In the genomic region with DNA sequence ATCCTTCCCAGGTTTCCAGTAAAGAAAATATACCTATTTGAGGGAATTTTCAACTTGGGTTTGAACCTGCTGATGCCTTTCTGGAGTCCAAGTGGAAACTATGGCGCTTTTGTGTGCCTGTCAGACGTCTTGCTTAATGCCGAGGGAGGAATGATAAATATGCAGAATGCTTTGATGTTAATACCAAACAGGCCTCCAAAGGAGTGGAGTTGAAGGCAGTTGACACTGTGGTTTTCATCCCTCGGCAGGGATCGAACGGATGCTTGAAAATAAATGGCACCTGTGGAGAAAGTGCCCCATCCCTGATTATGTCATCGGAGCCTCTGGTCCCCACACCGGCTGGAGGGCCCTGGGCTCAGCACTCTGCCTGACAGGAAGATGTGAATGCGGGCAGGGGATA, we compare ENCODE assay signal across 24 cellular contexts.
DNase-seq lines count a peak whose midpoint lies in the region; ATAC-seq and TF ChIP-seq lines count a peak whose summit lies in the region.
"Had no signal": no experiment of that assay in that cellular context is flagged by ENCODE, and none has a peak within 500 bp of the region (broad histone marks: within the 10 kb centered on the region; RNA-seq: fewer than 3 reads in every experiment).

No MANE protein-coding gene starts in this region.

- TF ChIP-seq CTCF in HCT116 (IDR thresholded peaks at IDR 0.05 in 2 of 3, conservative IDR thresholded peaks at IDR 0.05 in 1 of 3; ENCODE audit: borderline replicate concordance in 1 of 3, insufficient read depth in 1 of 3, low read depth in 2 of 3, low read length in 2 of 3) (no peak), type B pancreatic cell (conservative IDR thresholded peaks at IDR 0.05) (no peak)

- H2AFZ ChIP-seq in HCT116 (ENCODE audit: low read depth, low read length, poor library complexity, severe bottlenecking), result no peak overlapping the region
- H2AFZ ChIP-seq: GM23248 had no signal

- no peaks in the 10 kb centered on the region for H3K79me2 ChIP-seq in HCT116 (ENCODE audit: insufficient read depth, low read length)

- no peaks in the 10 kb centered on the region for H3K4me1 Mint-ChIP-seq in activated CD8-positive, alpha-beta memory T cell treated with anti-CD3 and anti-CD28 coated beads, Interleukin-2, amount 10 ng/mL, durations not matched to agents 7 days and 5 days
- peaks cover 14% of the 10 kb centered on the region for H3K4me1 Mint-ChIP-seq in type B pancreatic cell (ENCODE audit: unreplicated experiment)
- H3K4me1 Mint-ChIP-seq in T-helper 2 cell treated with Interferon-gamma antibody and Interleukin-4, amounts not matched to agents 5 μg/mL and 100 μg/mL, for 36 hours (ENCODE audit: low read depth), result no peaks in the 10 kb centered on the region
- H3K4me1 Mint-ChIP-seq: CD8-positive, alpha-beta memory T cell had no signal

- H3K4me2 ChIP-seq in HCT116 (ENCODE audit: low read length), result no peak overlapping the region
- H3K4me2 ChIP-seq: KMS-11 had no signal

- no peak overlapping the region for H3K27ac ChIP-seq in HCT116 (ENCODE audit: low read depth, low read length)
- H3K27ac ChIP-seq: C4-2B, GM23248, KMS-11, Peyer's patch had no signal

- H3K4me3 ChIP-seq in HCT116 (replicated peaks in 1 of 2; ENCODE audit: low read depth in 1 of 2, low read length in 2 of 2), result no peak overlapping the region
- H3K4me3 ChIP-seq: GM23248, Peyer's patch had no signal

- H3K9me2 ChIP-seq in HCT116 (ENCODE audit: insufficient read depth), result no peaks in the 10 kb centered on the region

- H3K9ac ChIP-seq in HCT116 (ENCODE audit: low read length), result no peak overlapping the region
- H3K9ac ChIP-seq: GM23248, KMS-11 had no signal

- no peak overlapping the region for H3K27ac Mint-ChIP-seq in activated CD8-positive, alpha-beta memory T cell treated with anti-CD3 and anti-CD28 coated beads, Interleukin-2, amount 10 ng/mL, durations not matched to agents 7 days and 5 days
- no peak overlapping the region for H3K27ac Mint-ChIP-seq in type B pancreatic cell
- H3K27ac Mint-ChIP-seq in T-helper 2 cell treated with Interferon-gamma antibody and Interleukin-4, amounts not matched to agents 5 μg/mL and 100 μg/mL, for 36 hours, result no peak overlapping the region
- H3K27ac Mint-ChIP-seq: H9 had no signal

- DNase-seq in activated CD8-positive, alpha-beta memory T cell treated with anti-CD3 and anti-CD28 coated beads, Interleukin-2, amount 10 ng/mL, durations not matched to agents 7 days and 5 days, result peak; percentile 22
- no peak for DNase-seq in activated CD8-positive, alpha-beta memory T cell treated with anti-CD3 and anti-CD28 coated beads, Interleukin-2, amount 50 U/mL, for 4 hours
- DNase-seq in HCT116 (ENCODE audit: low read depth, low spot score), result no peak
- DNase-seq in ecto neural progenitor cell (ENCODE audit: low spot score), result peak; percentile 41
- DNase-seq in type B pancreatic cell (ENCODE audit: extremely low spot score, unreplicated experiment), result peak; percentile 47
- no peak for DNase-seq in activated T-cell treated with anti-CD3 and anti-CD28 coated beads, Interleukin-2, amount 50 U/mL, for 48 hours
- no peak for DNase-seq in GM19240 (ENCODE audit: insufficient read length, low spot score)
- no peak for DNase-seq in T-helper 2 cell treated with Interferon-gamma antibody and Interleukin-4, amounts not matched to agents 5 μg/mL and 100 μg/mL, for 36 hours (ENCODE audit: low spot score)
- DNase-seq: 8988T; AML-193; Calu3; CD8-positive, alpha-beta memory T cell; GDM1; GM23248; H9; IMR-90; NCI-H1105; NCI-H1694; NCI-H2081; NCI-H2171 treated with DMSO at 0.1 percent for 48 hours; NCI-H526; Peyer's patch had no signal

- no peaks in the 10 kb centered on the region for H3K9me3 Mint-ChIP-seq in activated CD8-positive, alpha-beta memory T cell treated with anti-CD3 and anti-CD28 coated beads, Interleukin-2, amount 10 ng/mL, durations not matched to agents 7 days and 5 days (ENCODE audit: low read depth)
- H3K9me3 Mint-ChIP-seq in type B pancreatic cell, result no peaks in the 10 kb centered on the region
- H3K9me3 Mint-ChIP-seq in T-helper 2 cell treated with Interferon-gamma antibody and Interleukin-4, amounts not matched to agents 5 μg/mL and 100 μg/mL, for 36 hours, result no peaks in the 10 kb centered on the region
- H3K9me3 Mint-ChIP-seq: CD8-positive, alpha-beta memory T cell; H9 had no signal

- no peaks in the 10 kb centered on the region for H3K36me3 ChIP-seq in HCT116 (ENCODE audit: control insufficient read depth in 1 of 2, insufficient read depth in 2 of 2, low read length in 2 of 2)
- H3K36me3 ChIP-seq: Peyer's patch had no signal

- RAD21 ChIA-PET in HCT116 (lab: Charles Lee; ENCODE audit: low non-redundant PET in 1 of 2, low total read pairs in 2 of 2, uncharacterized antibody in 2 of 2, unreplicated experiment in 2 of 2), result no interaction called here

- CTCF ChIA-PET in activated CD8-positive, alpha-beta memory T cell treated with anti-CD3 and anti-CD28 coated beads, Interleukin-2, amount 10 ng/mL, durations not matched to agents 7 days and 5 days (lab: Charles Lee), result no interaction called here
- CTCF ChIA-PET in HCT116 (lab: Charles Lee), result no interaction called here

- no peaks in the 10 kb centered on the region for H4K20me1 ChIP-seq in HCT116 (ENCODE audit: insufficient read depth)

- no peak overlapping the region for H3K4me3 Mint-ChIP-seq in activated CD8-positive, alpha-beta memory T cell treated with anti-CD3 and anti-CD28 coated beads, Interleukin-2, amount 10 ng/mL, durations not matched to agents 7 days and 5 days
- H3K4me3 Mint-ChIP-seq in type B pancreatic cell, result no peak overlapping the region
- no peak overlapping the region for H3K4me3 Mint-ChIP-seq in T-helper 2 cell treated with Interferon-gamma antibody and Interleukin-4, amounts not matched to agents 5 μg/mL and 100 μg/mL, for 36 hours
- H3K4me3 Mint-ChIP-seq: CD8-positive, alpha-beta memory T cell; H9 had no signal

- no peak for TF ChIP-seq POLR2A in HCT116 (IDR thresholded peaks at IDR 0.05; ENCODE audit: borderline replicate concordance, extremely low read depth, insufficient read depth, insufficient read length)

- H3K9me3 ChIP-seq in HCT116 (ENCODE audit: control insufficient read depth in 1 of 2, insufficient read depth in 1 of 2, low read depth in 1 of 2, low read length in 2 of 2), result no peaks in the 10 kb centered on the region
- H3K9me3 ChIP-seq: Peyer's patch had no signal

- intact Hi-C loops in HCT116 (cut with micrococcal nuclease), result no loop called here

- H3K36me3 Mint-ChIP-seq in activated CD8-positive, alpha-beta memory T cell treated with anti-CD3 and anti-CD28 coated beads, Interleukin-2, amount 10 ng/mL, durations not matched to agents 7 days and 5 days, result no peaks in the 10 kb centered on the region
- no peaks in the 10 kb centered on the region for H3K36me3 Mint-ChIP-seq in type B pancreatic cell
- no peaks in the 10 kb centered on the region for H3K36me3 Mint-ChIP-seq in T-helper 2 cell treated with Interferon-gamma antibody and Interleukin-4, amounts not matched to agents 5 μg/mL and 100 μg/mL, for 36 hours (ENCODE audit: low read depth)
- H3K36me3 Mint-ChIP-seq: CD8-positive, alpha-beta memory T cell had no signal

- no peak for TF ChIP-seq RAD21 in HCT116 (IDR thresholded peaks at IDR 0.05; ENCODE audit: low read depth)

- peaks cover 3% of the 10 kb centered on the region for H3K27me3 Mint-ChIP-seq in activated CD8-positive, alpha-beta memory T cell treated with anti-CD3 and anti-CD28 coated beads, Interleukin-2, amount 10 ng/mL, durations not matched to agents 7 days and 5 days
- H3K27me3 Mint-ChIP-seq in type B pancreatic cell, result peaks cover 77% of the 10 kb centered on the region
- H3K27me3 Mint-ChIP-seq in T-helper 2 cell treated with Interferon-gamma antibody and Interleukin-4, amounts not matched to agents 5 μg/mL and 100 μg/mL, for 36 hours (ENCODE audit: low read depth), result no peaks in the 10 kb centered on the region

- H3K27me3 ChIP-seq in HCT116 (ENCODE audit: insufficient read depth, low read length), result peaks cover 20% of the 10 kb centered on the region; the same call in 1 of the 2 replicates
- H3K27me3 ChIP-seq: Peyer's patch had no signal

- H3K4me1 ChIP-seq in HCT116 (ENCODE audit: control insufficient read depth in 1 of 2, insufficient read depth in 2 of 2, low read length in 2 of 2), result no peaks in the 10 kb centered on the region
- H3K4me1 ChIP-seq: Peyer's patch had no signal

- POLR2A ChIA-PET in HCT116 (lab: Charles Lee), result no interaction called here

- ATAC-seq in activated CD8-positive, alpha-beta memory T cell treated with anti-CD3 and anti-CD28 coated beads, Interleukin-2, amount 10 ng/mL, durations not matched to agents 7 days and 5 days, result no peak
- ATAC-seq in HCT116, result peak; percentile 37; the same call in 1 of the 2 replicates

- no TSS peak for BruUV-seq in HCT116 (replicated peaks; lab: Mats Ljungman, UMichigan)

TF ChIP-seq in HCT116, 20 proteins besides CTCF, POLR2A, EP300 and RAD21:
- TF ChIP-seq JUND (IDR thresholded peaks at IDR 0.05), result no peak
- peak; percentile 11 for TF ChIP-seq TCF7L2 (IDR thresholded peaks at IDR 0.05; ENCODE audit: borderline replicate concordance, extremely low read depth, insufficient read depth, insufficient read length)

Comparison
In these comparisons a context has a peak if more than half of its experiments do, and no peak if none do; other contexts are left out.
1. DNase-seq: peak in activated CD8-positive, alpha-beta memory T cell treated with anti-CD3 and anti-CD28 coated beads, Interleukin-2, amount 10 ng/mL, durations not matched to agents 7 days and 5 days (single experiment), ecto neural progenitor cell (single experiment) and type B pancreatic cell (single experiment); none in activated CD8-positive, alpha-beta memory T cell treated with anti-CD3 and anti-CD28 coated beads, Interleukin-2, amount 50 U/mL, for 4 hours (single experiment), HCT116 (single experiment), activated T-cell treated with anti-CD3 and anti-CD28 coated beads, Interleukin-2, amount 50 U/mL, for 48 hours (0 of 2), GM19240 (single experiment) and T-helper 2 cell treated with Interferon-gamma antibody and Interleukin-4, amounts not matched to agents 5 μg/mL and 100 μg/mL, for 36 hours (single experiment).